In genomic region chr11:128026596-128026995, GRCh38 we compare ENCODE assay signal across 14 cellular contexts.
DNase-seq lines count a peak whose midpoint lies in the region; ATAC-seq and TF ChIP-seq lines count a peak whose summit lies in the region.
"Had no signal": no experiment of that assay in that cellular context is flagged by ENCODE, and none has a peak within 500 bp of the region (broad histone marks: within the 10 kb centered on the region; RNA-seq: fewer than 3 reads in every experiment).

No MANE protein-coding gene starts in this region.

- peaks cover 0 to 32% (median 9%) of the 10 kb centered on the region in 4 donors for H3K4me1 ChIP-seq in right lobe of liver
- no peaks in the 10 kb centered on the region for H3K4me1 ChIP-seq in endodermal cell (ENCODE audit: control insufficient read depth, insufficient read depth, low read length)
- H3K4me1 ChIP-seq: Caco-2, prostate gland had no signal

- H3K27me3 Mint-ChIP-seq in chondrocyte (ENCODE audit: low read depth) (no peaks in the 10 kb centered on the region), endodermal cell (ENCODE audit: insufficient read depth) (no peaks in the 10 kb centered on the region)
- peaks cover 46% of the 10 kb centered on the region for H3K27me3 Mint-ChIP-seq in activated T-helper 2 cell treated with anti-CD3 and anti-CD28 coated beads, Interferon-gamma antibody, Interleukin-2, Interleukin-4, amounts not matched to agents 10 μg/mL and 5 μg/mL and 100 μg/mL, durations not matched to agents 14 hours and 24 hours and 36 hours (ENCODE audit: low read depth)

- H3K4me3 Mint-ChIP-seq in chondrocyte (ENCODE audit: unreplicated experiment): no peak overlapping the region
- no peak overlapping the region for H3K4me3 Mint-ChIP-seq in activated T-helper 2 cell treated with anti-CD3 and anti-CD28 coated beads, Interferon-gamma antibody, Interleukin-2, Interleukin-4, amounts not matched to agents 10 μg/mL and 5 μg/mL and 100 μg/mL, durations not matched to agents 14 hours and 24 hours and 36 hours (ENCODE audit: low read depth)
- no peak overlapping the region for H3K4me3 Mint-ChIP-seq in endodermal cell
- H3K4me3 Mint-ChIP-seq: WTC11 had no signal

- H3K4me1 Mint-ChIP-seq in chondrocyte (ENCODE audit: low read depth) (peaks cover 42% of the 10 kb centered on the region), endodermal cell (peaks cover 6% of the 10 kb centered on the region)
- H3K4me1 Mint-ChIP-seq in activated T-helper 2 cell treated with anti-CD3 and anti-CD28 coated beads, Interferon-gamma antibody, Interleukin-2, Interleukin-4, amounts not matched to agents 10 μg/mL and 5 μg/mL and 100 μg/mL, durations not matched to agents 14 hours and 24 hours and 36 hours (ENCODE audit: low read depth): peaks cover 11% of the 10 kb centered on the region

- H3K27ac Mint-ChIP-seq in chondrocyte (ENCODE audit: unreplicated experiment) (peak overlapping the region; percentile 90), endodermal cell (no peak overlapping the region)
- H3K27ac Mint-ChIP-seq in activated T-helper 2 cell treated with anti-CD3 and anti-CD28 coated beads, Interferon-gamma antibody, Interleukin-2, Interleukin-4, amounts not matched to agents 10 μg/mL and 5 μg/mL and 100 μg/mL, durations not matched to agents 14 hours and 24 hours and 36 hours: no peak overlapping the region
- H3K27ac Mint-ChIP-seq: WTC11 had no signal

- intact Hi-C loops in right lobe of liver (cut with DNase I): no loop called here
- intact Hi-C loops in activated T-helper 2 cell treated with anti-CD3 and anti-CD28 coated beads, Interferon-gamma antibody, Interleukin-2, Interleukin-4, amounts not matched to agents 10 μg/mL and 5 μg/mL and 100 μg/mL, durations not matched to agents 14 hours and 24 hours and 36 hours (cut with micrococcal nuclease): no loop called here

- peak; percentile 58 to 77 (median 68) for ATAC-seq in right lobe of liver
- ATAC-seq: WTC11 had no signal

- TF ChIP-seq POLR2A in right lobe of liver (IDR thresholded peaks at IDR 0.05): no peak

- H3K4me3 ChIP-seq in right lobe of liver (no peak overlapping the region), endodermal cell (ENCODE audit: low read length) (no peak overlapping the region)
- H3K4me3 ChIP-seq: dorsolateral prefrontal cortex, prostate gland had no signal

- DNase-seq in AG09319 (ENCODE audit: extremely low read depth, low read depth) (peak; percentile 73), M059J (ENCODE audit: low read depth) (peak; percentile 98), chondrocyte (ENCODE audit: low spot score) (no peak), right lobe of liver (peak; percentile 56 to 64 (median 57)), endodermal cell (no peak), NCI-H2081 treated with DMSO at 0.1 percent for 48 hours (lab: John Stamatoyannopoulos, UW) (no peak)
- no peak for DNase-seq in activated T-helper 2 cell treated with anti-CD3 and anti-CD28 coated beads, Interferon-gamma antibody, Interleukin-2, Interleukin-4, amounts not matched to agents 10 μg/mL and 5 μg/mL and 100 μg/mL, durations not matched to agents 14 hours and 24 hours and 36 hours (ENCODE audit: low spot score)
- DNase-seq in stimulated activated CD4-positive, alpha-beta T cell treated with anti-CD3 and anti-CD28 coated beads, Interleukin-2, amount 100 ng/mL, for 48 hours: no peak
- DNase-seq: Caco-2, dorsolateral prefrontal cortex, left cardiac atrium, NCI-H1417 treated with DMSO at 0.1 percent for 48 hours had no signal

- TF ChIP-seq CTCF in AG09319 (IDR thresholded peaks at IDR 0.05; ENCODE audit: low read depth, low read length) (no peak), chondrocyte (IDR thresholded peaks at IDR 0.05) (no peak), right lobe of liver (IDR thresholded peaks at IDR 0.05) (no peak), endodermal cell (conservative IDR thresholded peaks at IDR 0.05) (no peak)

- peak overlapping the region in 2 of 3 donors; percentile 21 to 58 for H3K27ac ChIP-seq in right lobe of liver
- no peak overlapping the region for H3K27ac ChIP-seq in endodermal cell (ENCODE audit: low read depth, low read length)
- H3K27ac ChIP-seq: dorsolateral prefrontal cortex, prostate gland had no signal

- H3K9ac ChIP-seq in endodermal cell (ENCODE audit: extremely low read depth, low read length, poor library complexity, severe bottlenecking): no peak overlapping the region

- H3K36me3 Mint-ChIP-seq in chondrocyte (ENCODE audit: low read depth) (no peaks in the 10 kb centered on the region), endodermal cell (ENCODE audit: low read depth) (no peaks in the 10 kb centered on the region)
- no peaks in the 10 kb centered on the region for H3K36me3 Mint-ChIP-seq in activated T-helper 2 cell treated with anti-CD3 and anti-CD28 coated beads, Interferon-gamma antibody, Interleukin-2, Interleukin-4, amounts not matched to agents 10 μg/mL and 5 μg/mL and 100 μg/mL, durations not matched to agents 14 hours and 24 hours and 36 hours (ENCODE audit: low read depth)
- H3K36me3 Mint-ChIP-seq: WTC11 had no signal

- no peaks in the 10 kb centered on the region for H3K36me3 ChIP-seq in right lobe of liver
- H3K36me3 ChIP-seq in endodermal cell (ENCODE audit: control insufficient read depth, insufficient read depth, low read length): no peaks in the 10 kb centered on the region
- H3K36me3 ChIP-seq: prostate gland had no signal

- 8% methylated on average over 6 of the region's 6 CpGs for WGBS in right lobe of liver (ENCODE audit: insufficient coverage, low coverage, low lambda C conversion rate, missing lambda C conversion rate)
- 70 to 74% methylated on average over 5 to 6 of the region's 6 CpGs for whole genome bisulfite sequencing in endodermal cell (ENCODE audit: insufficient coverage in 1 of 2, insufficient read length in 1 of 2), 2 experiments

- H3K9me3 ChIP-seq in right lobe of liver (no peaks in the 10 kb centered on the region), endodermal cell (ENCODE audit: control insufficient read depth, low read length) (no peaks in the 10 kb centered on the region)
- H3K9me3 ChIP-seq: Caco-2, prostate gland had no signal

- H3K27me3 ChIP-seq in right lobe of liver (no peaks in the 10 kb centered on the region), endodermal cell (ENCODE audit: control insufficient read depth, insufficient read depth, low read length, poor library complexity, severe bottlenecking) (no peaks in the 10 kb centered on the region)

- H3K9me3 Mint-ChIP-seq in chondrocyte (ENCODE audit: low read depth) (no peaks in the 10 kb centered on the region), endodermal cell (no peaks in the 10 kb centered on the region)
- H3K9me3 Mint-ChIP-seq in activated T-helper 2 cell treated with anti-CD3 and anti-CD28 coated beads, Interferon-gamma antibody, Interleukin-2, Interleukin-4, amounts not matched to agents 10 μg/mL and 5 μg/mL and 100 μg/mL, durations not matched to agents 14 hours and 24 hours and 36 hours: no peaks in the 10 kb centered on the region
- H3K9me3 Mint-ChIP-seq: WTC11 had no signal

Comparison
In these comparisons a context has a peak if more than half of its experiments do, and no peak if none do; other contexts are left out.
1. DNase-seq: peak in AG09319 (single experiment), M059J (single experiment) and right lobe of liver (3 of 3); none in chondrocyte (single experiment), activated T-helper 2 cell treated with anti-CD3 and anti-CD28 coated beads, Interferon-gamma antibody, Interleukin-2, Interleukin-4, amounts not matched to agents 10 μg/mL and 5 μg/mL and 100 μg/mL, durations not matched to agents 14 hours and 24 hours and 36 hours (single experiment), stimulated activated CD4-positive, alpha-beta T cell treated with anti-CD3 and anti-CD28 coated beads, Interleukin-2, amount 100 ng/mL, for 48 hours (0 of 2), endodermal cell (single experiment) and NCI-H2081 treated with DMSO at 0.1 percent for 48 hours (single experiment).